ENCODE assay signal across 27 cellular contexts in genomic region chr1:2074944-2075740, GRCh38. TPM values are rescaled to one million over a fixed set of nuclear protein-coding genes. Genes with fewer than 3 reads are reported as not detected.
DNase-seq lines count a peak whose midpoint lies in the region; ATAC-seq, FAIRE-seq and TF ChIP-seq lines count a peak whose summit lies in the region.
"Had no signal": no experiment of that assay in that cellular context is flagged by ENCODE, and none has a peak within 500 bp of the region (broad histone marks: within the 10 kb centered on the region; RNA-seq: fewer than 3 reads in every experiment).

No MANE protein-coding gene starts in this region.

- H3K27me3 Mint-ChIP-seq in neural crest cell (ENCODE audit: low read depth), result no peaks in the 10 kb centered on the region
- no peaks in the 10 kb centered on the region for H3K27me3 Mint-ChIP-seq in stimulated activated naive CD8-positive, alpha-beta T cell treated with anti-CD3 and anti-CD28 coated beads, Interleukin-15, amount 100 ng/mL, for 72 hours

- H3K27me3 ChIP-seq in H1 (replicated peaks in 1 of 4; ENCODE audit: control insufficient read depth in 3 of 4, extremely low read depth in 1 of 4, insufficient read depth in 3 of 4, low read length in 3 of 4), result no peaks in the 10 kb centered on the region
- H3K27me3 ChIP-seq: pancreas, testis, vagina had no signal

- no peak for FAIRE-seq in H1 (lab: Jason Lieb, UNC)
- FAIRE-seq: astrocyte, D721Med, pancreas had no signal

- no peak overlapping the region for H2BK15ac ChIP-seq in H1 (ENCODE audit: low read length)

- WGBS in H1 (ENCODE audit: extremely low coverage in 1 of 2, insufficient coverage in 1 of 2, insufficient read length in 1 of 2, insufficient replicate concordance in 2 of 2, low coverage in 1 of 2, low lambda C conversion rate in 2 of 2, missing lambda C conversion rate in 1 of 2), 2 experiments, result 93% methylated on average over 38 of the region's 38 CpGs; no CpG with 5 or more reads in 1 of the 2 experiments

- no peak for TF ChIP-seq POLR2A in H1 (IDR thresholded peaks at IDR 0.05; ENCODE audit: control extremely low read depth in 1 of 2, low read depth in 2 of 2, low read length in 2 of 2)

- no peak overlapping the region for H3K27ac ChIP-seq in HEK293 (ENCODE audit: extremely low read depth, low read depth, low read length)
- H3K27ac ChIP-seq in H1 (ENCODE audit: low read depth, low read length), result no peak overlapping the region; the same call in 1 of the 2 replicates
- H3K27ac ChIP-seq: esophagus squamous epithelium, pancreas, testis, vagina had no signal

- H4K5ac ChIP-seq in H1 (ENCODE audit: insufficient read length, low read depth, low read length), result no peak overlapping the region

- H4K91ac ChIP-seq in H1 (replicated peaks; ENCODE audit: insufficient read length, low read length), result peak overlapping the region; percentile 30

- H3K79me2 ChIP-seq in H1 (ENCODE audit: control insufficient read depth in 1 of 2, insufficient read depth in 2 of 2, low read length in 2 of 2), result peaks cover 0 to 8% of the 10 kb centered on the region in 2 experiments; a peak in 1 of 4 replicates

- H3K4ac ChIP-seq in H1 (replicated peaks; ENCODE audit: insufficient read length, low read depth, low read length), result no peak overlapping the region

- 0 out of 2 replicates have a peak overlapping the region, but pooled peaks have one; percentile 49 for H2BK5ac ChIP-seq in H1 (ENCODE audit: low read depth, low read length)

- H3K79me1 ChIP-seq in H1 (ENCODE audit: low read depth, low read length), result peaks cover 6% of the 10 kb centered on the region

- H3K4me1 ChIP-seq in HEK293 (ENCODE audit: control insufficient read depth, insufficient read depth, low read length), result no peaks in the 10 kb centered on the region
- peaks cover 0 to 4% (median 0%) of the 10 kb centered on the region in 4 experiments; a peak in 2 of 7 replicates for H3K4me1 ChIP-seq in H1 (replicated peaks in 1 of 4; ENCODE audit: control insufficient read depth in 3 of 4, insufficient read depth in 4 of 4, low read length in 3 of 4)
- H3K4me1 ChIP-seq: esophagus squamous epithelium, pancreas, testis had no signal

- ATAC-seq in HG03135 (IDR thresholded peaks at IDR 0.05; ENCODE audit: unreplicated experiment), result no peak
- no peak for ATAC-seq in stimulated activated naive CD8-positive, alpha-beta T cell treated with anti-CD3 and anti-CD28 coated beads, Interleukin-15, amount 100 ng/mL, for 72 hours
- ATAC-seq: activated naive CD4-positive, alpha-beta T cell treated with anti-CD3 and anti-CD28 coated beads, Interleukin-2, amount 50 U/mL, for 72 hours; pancreas had no signal

- no peak overlapping the region for H2BK12ac ChIP-seq in H1 (ENCODE audit: low read depth, low read length)

- TF ChIP-seq RAD21 in H1 (IDR thresholded peaks at IDR 0.05 in 1 of 2, conservative IDR thresholded peaks at IDR 0.05 in 1 of 2; ENCODE audit: low read depth in 2 of 2, low read length in 2 of 2), result no peak

- no peak overlapping the region for H3K56ac ChIP-seq in H1 (replicated peaks; ENCODE audit: insufficient read length, low read depth, low read length)

- CTCF ChIA-PET in HEK293 (lab: Yijun Ruan, JAX), result no interaction called here
- CTCF ChIA-PET in H1 (lab: Charles Lee; ENCODE audit: partially characterized antibody), result interaction anchor here (0.7 to 1.3 kb wide), 4 partner anchors 9 to 64 kb away, joined by 3 to 4 read pairs (median 3); no protein-coding TSS in a partner anchor

- H2BK20ac ChIP-seq in H1 (ENCODE audit: low read length), result no peak overlapping the region

- no peak overlapping the region for H3K27ac Mint-ChIP-seq in neural crest cell (ENCODE audit: unreplicated experiment)
- peak overlapping the region in 1 of 2 donors; percentile 19 for H3K27ac Mint-ChIP-seq in stimulated activated naive CD8-positive, alpha-beta T cell treated with anti-CD3 and anti-CD28 coated beads, Interleukin-15, amount 100 ng/mL, for 72 hours
- H3K27ac Mint-ChIP-seq: HFFc6; T-helper 1 cell treated with Interleukin-12 subunit alpha and Interleukin-12 subunit beta and Interleukin-4 antibody, amounts not matched to agents 30 μg/mL and 1 μg/mL, for 36 hours had no signal

- POLR2A ChIA-PET in HEK293 (lab: Yijun Ruan, JAX), result no interaction called here
- POLR2A ChIA-PET in H1 (lab: Charles Lee; ENCODE audit: partially characterized antibody), result no interaction called here

- H3K23ac ChIP-seq in H1 (ENCODE audit: insufficient read length), result no peak overlapping the region

- H4K20me1 ChIP-seq in H1 (replicated peaks in 1 of 2; ENCODE audit: control insufficient read depth in 1 of 2, insufficient read depth in 2 of 2, low read length in 2 of 2), result peaks cover 6 to 10% of the 10 kb centered on the region in 2 experiments

- no peak overlapping the region for H2AK5ac ChIP-seq in H1 (ENCODE audit: low read depth, low read length)

- DNase-seq in Ammon's horn (ENCODE audit: low spot score), result peak; percentile 58
- DNase-seq in H1 (ENCODE audit: low read depth in 1 of 2, low spot score in 2 of 2), result no peak
- no peak for DNase-seq in neural crest cell (ENCODE audit: low read depth, low spot score)
- DNase-seq in NCI-H128 (lab: John Stamatoyannopoulos, UW; ENCODE audit: unreplicated experiment), result no peak
- DNase-seq in stimulated activated naive CD8-positive, alpha-beta T cell treated with anti-CD3 and anti-CD28 coated beads, Interleukin-15, amount 100 ng/mL, for 72 hours, result no peak
- no peak for DNase-seq in LoVo (ENCODE audit: low spot score)
- DNase-seq: activated CD4-positive, alpha-beta T cell treated with anti-CD3 and anti-CD28 coated beads, Interleukin-2, amount 50 U/mL, for 1 hour; cerebellar nuclear complex; effector memory CD4-positive, alpha-beta T cell; EL; esophagus squamous epithelium; HFFc6; Kasumi-1; NCI-H187 treated with DMSO at 0.1 percent for 48 hours; NCI-H226; SHP77 treated with DMSO at 0.1 percent for 48 hours; testis had no signal

- TF ChIP-seq EP300 in H1 (IDR thresholded peaks at IDR 0.05; ENCODE audit: borderline replicate concordance in 1 of 2, low read depth in 2 of 2, low read length in 2 of 2), result no peak

- no peak overlapping the region for H2AFZ ChIP-seq in H1 (ENCODE audit: low read length)

- H3K4me3 ChIP-seq in HEK293 (ENCODE audit: low read depth, low read length), result no peak overlapping the region
- H3K4me3 ChIP-seq in H1 (ENCODE audit: extremely low read depth in 1 of 4, insufficient read depth in 2 of 4, low read depth in 3 of 4, low read length in 4 of 4), result no peak overlapping the region
- H3K4me3 ChIP-seq: esophagus squamous epithelium, pancreas, testis had no signal

- H3K4me3 Mint-ChIP-seq in neural crest cell, result peak overlapping the region; percentile 19
- no peak overlapping the region for H3K4me3 Mint-ChIP-seq in stimulated activated naive CD8-positive, alpha-beta T cell treated with anti-CD3 and anti-CD28 coated beads, Interleukin-15, amount 100 ng/mL, for 72 hours
- H3K4me3 Mint-ChIP-seq: T-helper 1 cell treated with Interleukin-12 subunit alpha and Interleukin-12 subunit beta and Interleukin-4 antibody, amounts not matched to agents 30 μg/mL and 1 μg/mL, for 36 hours had no signal

- H3K36me3 Mint-ChIP-seq in neural crest cell (ENCODE audit: low read depth), result peaks cover 15% of the 10 kb centered on the region

- H4K8ac ChIP-seq in H1 (ENCODE audit: extremely low read depth, insufficient read depth, low read length), result no peak overlapping the region

- H3K23me2 ChIP-seq in H1 (ENCODE audit: low read depth, low read length), result no peaks in the 10 kb centered on the region

- TF ChIP-seq CTCF in HEK293 (tag by site-specific recombination; IDR thresholded peaks at IDR 0.05) (no peak), H1 (IDR thresholded peaks at IDR 0.05; ENCODE audit: control extremely low read depth in 1 of 3, insufficient read depth in 1 of 3, low read depth in 1 of 3, low read length in 3 of 3) (no peak), neural crest cell (conservative IDR thresholded peaks at IDR 0.05) (no peak)

- H3K4me2 ChIP-seq in H1 (ENCODE audit: insufficient read depth in 1 of 2, low read depth in 2 of 2, low read length in 2 of 2), result no peak overlapping the region

- no peak overlapping the region; the same call in none of the 2 replicates for H3K18ac ChIP-seq in H1 (ENCODE audit: extremely low read depth, low read length)

- H3K4me1 Mint-ChIP-seq in neural crest cell, result peaks cover 15% of the 10 kb centered on the region
- H3K4me1 Mint-ChIP-seq in stimulated activated naive CD8-positive, alpha-beta T cell treated with anti-CD3 and anti-CD28 coated beads, Interleukin-15, amount 100 ng/mL, for 72 hours, result peaks cover 23% of the 10 kb centered on the region

- H3K36me3 ChIP-seq in HEK293 (ENCODE audit: control insufficient read depth in 2 of 2, insufficient read depth in 1 of 2, low read length in 2 of 2), result peaks cover 0 to 38% of the 10 kb centered on the region in 2 experiments; a peak in 1 of 3 replicates
- H3K36me3 ChIP-seq in H1 (ENCODE audit: control insufficient read depth in 2 of 4, insufficient read depth in 4 of 4, low read length in 3 of 4), result peaks cover 0 to 2% (median 0%) of the 10 kb centered on the region in 4 experiments; a peak in 1 of 8 replicates
- H3K36me3 ChIP-seq: pancreas had no signal

- H3K14ac ChIP-seq in H1 (ENCODE audit: insufficient read length), result no peak overlapping the region

- peaks cover 11% of the 10 kb centered on the region for H3K9me3 Mint-ChIP-seq in neural crest cell
- peaks cover 24 to 35% of the 10 kb centered on the region in 2 donors for H3K9me3 Mint-ChIP-seq in stimulated activated naive CD8-positive, alpha-beta T cell treated with anti-CD3 and anti-CD28 coated beads, Interleukin-15, amount 100 ng/mL, for 72 hours

- H3K9ac ChIP-seq in H1 (replicated peaks in 1 of 4; ENCODE audit: extremely low read depth in 1 of 4, low read depth in 3 of 4, low read length in 3 of 4), result peak overlapping the region in 1 of 4 experiments; percentile 7; a peak in 1 of 7 replicates

- H3K9me3 ChIP-seq in HEK293 (ENCODE audit: control insufficient read depth, insufficient read depth, low read depth, low read length) (no peaks in the 10 kb centered on the region), H1 (ENCODE audit: insufficient read depth in 2 of 2, low read depth in 1 of 2, low read length in 1 of 2) (peaks cover 9 to 17% of the 10 kb centered on the region in 2 experiments)
- H3K9me3 ChIP-seq: pancreas, testis had no signal

- H2BK120ac ChIP-seq in H1 (replicated peaks; ENCODE audit: low read depth, low read length), result no peak overlapping the region

RNA-seq across cellular contexts. Expression of gene PRKCZ, which starts 24.9 kb away (rescaled TPM):
- 45.1 and 49.4 TPM in 2 replicates for total RNA-seq in H1 (2021; fragmentation: NEBNext Ultra II Directional; extraction: Animal tissue kit (Norgen Biotek cat#: 25700))
- 37.4 and 55.9 TPM in 2 replicates for polyA plus RNA-seq in H1 (2011; rRNA removed)
- 46.4 TPM for polyA plus RNA-seq in H1 (2011; cell fraction: cytosol; rRNA removed)
- 136 TPM for polyA plus RNA-seq in H1 (2011; cell fraction: nucleus; rRNA removed)
- polyA plus RNA-seq in H1 (2012, experiment 1 of 2), result 43.5 to 47.4 TPM (median 45.9 TPM) in 4 replicates
- polyA plus RNA-seq in H1 (2012, experiment 2 of 2), result 43.8 TPM
- 26.2 TPM for polyA plus RNA-seq in H1 (2013, experiment 1 of 2)
- polyA plus RNA-seq in H1 (2013, experiment 2 of 2), result 26.6 TPM
- polyA minus RNA-seq in H1 (2011; rRNA and poly(A)+ RNA removed), result 26.1 and 68.1 TPM in 2 replicates
- 23.0 TPM for polyA minus RNA-seq in H1 (2011; cell fraction: cytosol; rRNA and poly(A)+ RNA removed)
- 32.2 TPM for polyA minus RNA-seq in H1 (2011; cell fraction: nucleus; rRNA and poly(A)+ RNA removed)
- 8.6 and 10.6 TPM in 2 replicates for total RNA-seq in neural crest cell
- total RNA-seq: HT1080 had no signal

RNA-seq across cellular contexts. Expression of gene GABRD, which starts 56.0 kb away (rescaled TPM):
- 1.8 and 1.9 TPM in 2 replicates for total RNA-seq in H1 (2021; fragmentation: NEBNext Ultra II Directional; extraction: Animal tissue kit (Norgen Biotek cat#: 25700))
- 3.0 and 3.3 TPM in 2 replicates for polyA plus RNA-seq in H1 (2011; rRNA removed)
- 2.9 TPM for polyA plus RNA-seq in H1 (2011; cell fraction: cytosol; rRNA removed)
- polyA plus RNA-seq in H1 (2011; cell fraction: nucleus; rRNA removed), result 12.6 TPM
- 1.7 to 3.4 TPM (median 2.7 TPM) in 4 replicates for polyA plus RNA-seq in H1 (2012, experiment 1 of 2)
- 3.2 TPM for polyA plus RNA-seq in H1 (2012, experiment 2 of 2)
- 1.6 TPM for polyA plus RNA-seq in H1 (2013, experiment 1 of 2)
- 1.5 TPM for polyA plus RNA-seq in H1 (2013, experiment 2 of 2)
- 2.0 and 2.4 TPM in 2 replicates for polyA minus RNA-seq in H1 (2011; rRNA and poly(A)+ RNA removed)
- polyA minus RNA-seq in H1 (2011; cell fraction: cytosol; rRNA and poly(A)+ RNA removed), result 1.8 TPM
- 1.2 TPM for polyA minus RNA-seq in H1 (2011; cell fraction: nucleus; rRNA and poly(A)+ RNA removed)
- 0.18 and 0.54 TPM in 2 replicates for total RNA-seq in neural crest cell
- total RNA-seq: activated naive CD4-positive, alpha-beta T cell treated with anti-CD3 and anti-CD28 coated beads, Interleukin-2, amount 50 U/mL, for 72 hours; astrocyte; HFFc6; HT1080; kidney epithelial cell; vagina had no signal
